In the genomic region with DNA sequence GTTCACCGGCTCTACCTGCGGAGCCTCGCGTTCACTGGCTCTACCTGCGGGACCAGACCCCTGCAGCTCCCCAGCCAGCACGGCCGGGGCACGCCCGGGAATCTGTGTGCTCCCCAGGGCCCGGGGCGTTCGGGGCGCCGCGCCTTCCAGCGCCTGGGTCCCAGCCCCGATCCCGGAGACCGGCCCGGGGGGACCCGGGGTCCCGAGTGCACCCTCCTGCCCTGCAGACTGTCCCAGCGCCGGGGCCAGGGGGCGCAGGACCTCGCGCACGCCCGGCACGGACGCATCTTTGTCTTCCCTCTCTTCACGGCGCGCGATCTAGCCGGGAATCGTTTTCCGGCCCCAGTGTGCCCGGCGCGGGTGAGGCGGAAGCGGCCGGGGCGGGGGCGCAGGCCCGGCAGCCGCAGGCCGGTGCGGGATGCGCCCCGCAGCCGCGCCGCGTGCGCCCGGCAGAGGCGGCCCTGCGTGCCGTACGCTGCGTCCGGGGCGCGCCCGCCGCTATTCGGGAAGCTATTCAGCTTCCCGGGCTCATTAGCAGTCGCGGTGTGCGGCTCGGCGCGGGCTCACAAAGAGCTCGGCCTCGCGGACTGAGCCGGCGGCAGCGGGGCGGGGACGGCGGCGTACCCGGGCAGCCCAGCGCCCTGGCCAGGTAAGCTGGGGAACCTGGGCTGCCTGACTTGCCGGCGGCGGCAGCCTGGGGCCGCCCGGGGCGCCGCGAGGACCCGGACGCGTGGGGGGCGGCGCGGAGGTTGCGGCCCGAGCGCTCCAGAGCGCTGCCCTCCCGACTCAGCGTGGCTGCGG, we compare ENCODE assay signal across 8 cellular contexts. TPM values are rescaled to one million over a fixed set of nuclear protein-coding genes. Genes with fewer than 3 reads are reported as not detected.
A peak's percentile ranks its signal among the peaks of the same experiment; 100 is the strongest.
DNase-seq lines count a peak whose midpoint lies in the region; ATAC-seq and TF ChIP-seq lines count a peak whose summit lies in the region.

Gene APBA2 (plus strand): TSS at position 345 of the 801 bp plus-strand sequence. CDS start 167,911 bp downstream, outside the sequence.

- H3K27me3 Mint-ChIP-seq in Calu3 (ENCODE audit: unreplicated experiment), result no peaks in the 10 kb centered on the region

- no TSS peak for BruUV-seq in Calu3 (replicated peaks; lab: Mats Ljungman, UMichigan)

- TF ChIP-seq CTCF in Calu3 (IDR thresholded peaks at IDR 0.05; ENCODE audit: unreplicated experiment), result no peak

- H3K36me3 ChIP-seq in H7 (replicated peaks; ENCODE audit: control insufficient read depth, insufficient read depth, low read length) (no peaks in the 10 kb centered on the region), SJSA1 (peaks cover 2% of the 10 kb centered on the region; the same call in 1 of the 2 replicates), iPS-18a (ENCODE audit: control insufficient read depth, low read depth, low read length) (no peaks in the 10 kb centered on the region)

- no peaks in the 10 kb centered on the region for H3K36me3 Mint-ChIP-seq in Calu3 (ENCODE audit: insufficient read depth, unreplicated experiment)

- peak within 1 kb of the TSS; percentile 45 for H3K9ac ChIP-seq in iPS-18a (ENCODE audit: low read length)

- no peak within 1 kb of the TSS for H3K4me3 Mint-ChIP-seq in Calu3 (ENCODE audit: low read depth, unreplicated experiment)

- H3K9me3 Mint-ChIP-seq in Calu3 (ENCODE audit: low read depth, unreplicated experiment), result no peaks in the 10 kb centered on the region

- H3K9me3 ChIP-seq in SJSA1 (replicated peaks) (0 out of 2 replicates have a peak, but pooled peaks cover 3% of the 10 kb centered on the region), iPS-18a (ENCODE audit: control insufficient read depth, low read depth, low read length) (no peaks in the 10 kb centered on the region)

- intact Hi-C loops in Calu3 (cut with micrococcal nuclease; ENCODE audit: unreplicated experiment), result no loop called here

- CTCF ChIA-PET in Calu3 (lab: Charles Lee), result no interaction called here

- DNase-seq in H7, result peak; percentile 88
- peak in 1 of 2 experiments; percentile 44 for DNase-seq in SJSA1 (ENCODE audit: low read depth in 1 of 2, low spot score in 2 of 2)
- DNase-seq in stimulated activated CD4-positive, alpha-beta T cell treated with anti-CD3 and anti-CD28 coated beads, Interleukin-15, amount 100 ng/mL, for 24 hours, result peak; percentile 62
- DNase-seq in Calu3, result no peak
- DNase-seq in SW 1271 (lab: John Stamatoyannopoulos, UW), result no peak

- peak within 1 kb of the TSS; percentile 58 for H3K27ac ChIP-seq in SJSA1
- peak within 1 kb of the TSS; percentile 48 for H3K27ac ChIP-seq in angular gyrus (ENCODE audit: low read depth, low read length)
- H3K27ac ChIP-seq in iPS-18a (ENCODE audit: low read length), result no peak within 1 kb of the TSS

- H3K4me1 ChIP-seq in SJSA1 (replicated peaks), result peaks cover 26% of the 10 kb centered on the region
- H3K4me1 ChIP-seq in iPS-18a (ENCODE audit: control insufficient read depth, low read depth, low read length), result peaks cover 12% of the 10 kb centered on the region

- H3K4me1 Mint-ChIP-seq in Calu3 (ENCODE audit: low read depth, unreplicated experiment), result no peaks in the 10 kb centered on the region

- H3K27me3 ChIP-seq in H7 (ENCODE audit: control insufficient read depth, insufficient read depth, low read length), result peaks cover 34% of the 10 kb centered on the region
- H3K27me3 ChIP-seq in SJSA1 (replicated peaks), result no peaks in the 10 kb centered on the region
- H3K27me3 ChIP-seq in iPS-18a (ENCODE audit: control insufficient read depth, insufficient read depth, low read length), result peaks cover 32% of the 10 kb centered on the region

- H3K27ac Mint-ChIP-seq in Calu3 (ENCODE audit: unreplicated experiment), result no peak within 1 kb of the TSS

- no peak for ATAC-seq in HG02588 (IDR thresholded peaks at IDR 0.05; ENCODE audit: unreplicated experiment)

- H3K4me3 ChIP-seq in H7 (ENCODE audit: insufficient read depth, low read depth, low read length) (peak within 1 kb of the TSS; percentile 56), SJSA1 (peak within 1 kb of the TSS; percentile 99), iPS-18a (ENCODE audit: low read length) (peak within 1 kb of the TSS; percentile 61)

RNA-seq across cellular contexts. Expression of gene APBA2, which starts in this region (rescaled TPM):
- 13.9 and 15.6 TPM in 2 replicates for total RNA-seq in H7 (2014; rRNA removed; shearing (Covaris generic))
- 51.9 and 53.3 TPM in 2 replicates for total RNA-seq in SJSA1 (2014; rRNA removed; shearing (Covaris generic))
- not detected in 2 replicates for total RNA-seq in Calu3 (2022)

Comparison
In these comparisons a context has a peak if more than half of its experiments do, and no peak if none do; other contexts are left out.
1. RNA of gene APBA2 (total RNA-seq): 51.9 to 53.3 TPM in SJSA1 and 13.9 to 15.6 TPM in H7; not detected in Calu3; every median in the first group is over 10 times any median in the second.
2. DNase-seq: peak in H7 (single experiment) and stimulated activated CD4-positive, alpha-beta T cell treated with anti-CD3 and anti-CD28 coated beads, Interleukin-15, amount 100 ng/mL, for 24 hours (single experiment); none in Calu3 (single experiment) and SW 1271 (0 of 2).
3. Peak in every context shown above with its lines, with median percentiles within 50 percentile points of each other: H3K4me3 ChIP-seq.